In genomic region chr4:89800527-89801103, GRCh38 we compare ENCODE assay signal across 21 cellular contexts. TPM values are rescaled to one million over a fixed set of nuclear protein-coding genes. Genes with fewer than 3 reads are reported as not detected.
DNase-seq lines count a peak whose midpoint lies in the region; ATAC-seq and TF ChIP-seq lines count a peak whose summit lies in the region.
"Had no signal": no experiment of that assay in that cellular context is flagged by ENCODE, and none has a peak within 500 bp of the region (broad histone marks: within the 10 kb centered on the region; RNA-seq: fewer than 3 reads in every experiment).

No MANE protein-coding gene starts in this region.

- H3K9me3 ChIP-seq in T-helper 17 cell (ENCODE audit: control insufficient read depth, low read length, poor library complexity, severe bottlenecking) = no peaks in the 10 kb centered on the region
- H3K9me3 ChIP-seq: A549, Peyer's patch had no signal

- H3K36me3 Mint-ChIP-seq in T-helper 17 cell (ENCODE audit: low read depth) = no peaks in the 10 kb centered on the region
- H3K36me3 Mint-ChIP-seq: activated CD8-positive, alpha-beta memory T cell treated with anti-CD3 and anti-CD28 coated beads, Interleukin-2, amount 10 ng/mL, durations not matched to agents 7 days and 5 days; CD4-positive, CD25-positive, alpha-beta regulatory T cell; T-cell; type B pancreatic cell had no signal

- H3K27me3 Mint-ChIP-seq in T-helper 17 cell = peaks cover 6% of the 10 kb centered on the region
- H3K27me3 Mint-ChIP-seq: activated CD8-positive, alpha-beta memory T cell treated with anti-CD3 and anti-CD28 coated beads, Interleukin-2, amount 10 ng/mL, durations not matched to agents 7 days and 5 days; brain; CD4-positive, CD25-positive, alpha-beta regulatory T cell; type B pancreatic cell had no signal

- in situ Hi-C loops in astrocyte of the spinal cord (cut with HindIII; ENCODE audit: low sequenced_read_pairs) = no loop called here

- H3K4me1 Mint-ChIP-seq in T-helper 17 cell = peaks cover 4% of the 10 kb centered on the region
- H3K4me1 Mint-ChIP-seq: activated CD8-positive, alpha-beta memory T cell treated with anti-CD3 and anti-CD28 coated beads, Interleukin-2, amount 10 ng/mL, durations not matched to agents 7 days and 5 days; brain; CD4-positive, CD25-positive, alpha-beta regulatory T cell; T-cell had no signal

- no peak overlapping the region for H3K4me3 Mint-ChIP-seq in T-helper 17 cell
- H3K4me3 Mint-ChIP-seq: activated CD8-positive, alpha-beta memory T cell treated with anti-CD3 and anti-CD28 coated beads, Interleukin-2, amount 10 ng/mL, durations not matched to agents 7 days and 5 days; brain; CD4-positive, CD25-positive, alpha-beta regulatory T cell; T-cell; type B pancreatic cell had no signal

- no peak for TF ChIP-seq CTCF in astrocyte of the spinal cord (IDR thresholded peaks at IDR 0.05; ENCODE audit: low read depth, low read length)

- H3K27ac Mint-ChIP-seq in T-helper 17 cell = no peak overlapping the region
- H3K27ac Mint-ChIP-seq: activated CD8-positive, alpha-beta memory T cell treated with anti-CD3 and anti-CD28 coated beads, Interleukin-2, amount 10 ng/mL, durations not matched to agents 7 days and 5 days; brain; CD4-positive, CD25-positive, alpha-beta regulatory T cell; T-cell; type B pancreatic cell had no signal

- ATAC-seq in T-helper 17 cell = no peak
- ATAC-seq: A549; activated CD8-positive, alpha-beta memory T cell treated with anti-CD3 and anti-CD28 coated beads, Interleukin-2, amount 10 ng/mL, durations not matched to agents 7 days and 5 days; T-cell had no signal

- no peak overlapping the region for H3K4me3 ChIP-seq in astrocyte of the spinal cord (ENCODE audit: low read depth, low read length)
- H3K4me3 ChIP-seq: A549, hepatocyte, Peyer's patch had no signal

- peak; percentile 57 for DNase-seq in A172 (ENCODE audit: low spot score)
- DNase-seq in NCI-H460 (ENCODE audit: extremely low read depth, low read depth) = peak; percentile 48
- peak; percentile 76 for DNase-seq in astrocyte of the spinal cord (ENCODE audit: low read depth, low spot score)
- DNase-seq in islet precursor cell = peak; percentile 52
- DNase-seq in inferior parietal cortex (ENCODE audit: extremely low spot score) = no peak
- DNase-seq in NAMALWA (ENCODE audit: low spot score) = no peak
- DNase-seq in T-helper 9 cell = no peak
- DNase-seq in T-helper 17 cell = no peak
- DNase-seq: activated CD4-positive, CD25-positive, alpha-beta regulatory T cell treated with anti-CD3 and anti-CD28 coated beads, Interleukin-2, amount 50 U/mL, for 72 hours; activated CD8-positive, alpha-beta memory T cell treated with anti-CD3 and anti-CD28 coated beads, Interleukin-2, amount 10 ng/mL, durations not matched to agents 7 days and 5 days; CD4-positive, CD25-positive, alpha-beta regulatory T cell; DND-41; NCI-H1092; NCI-H2081 treated with DMSO at 0.1 percent for 48 hours; Peyer's patch; small intestine; T-cell had no signal

RNA-seq across cellular contexts. Expression of gene SNCA, which starts 36.3 kb away (rescaled TPM):
- total RNA-seq in A172 (2014; rRNA removed; shearing (Covaris generic)) = not detected in 2 replicates
- 99.1 and 110 TPM in 2 replicates for total RNA-seq in NCI-H460 (2014; rRNA removed; shearing (Covaris generic))
- polyA plus RNA-seq in NCI-H460 (2014; cell fraction: nucleus; rRNA removed) = 74.3 and 78.2 TPM in 2 replicates
- total RNA-seq in T-helper 17 cell = 10 to 100 TPM in 1 of 2 donors, under 1 TPM in 1; 0.45 to 26.1 TPM

Comparison
In these comparisons a context has a peak if more than half of its experiments do, and no peak if none do; other contexts are left out.
1. DNase-seq: peak in A172 (single experiment), NCI-H460 (single experiment), astrocyte of the spinal cord (single experiment) and islet precursor cell (single experiment); none in inferior parietal cortex (single experiment), NAMALWA (single experiment), T-helper 9 cell (single experiment) and T-helper 17 cell (0 of 3).